8 cellular contexts compared by ENCODE assay signal in the genomic region with DNA sequence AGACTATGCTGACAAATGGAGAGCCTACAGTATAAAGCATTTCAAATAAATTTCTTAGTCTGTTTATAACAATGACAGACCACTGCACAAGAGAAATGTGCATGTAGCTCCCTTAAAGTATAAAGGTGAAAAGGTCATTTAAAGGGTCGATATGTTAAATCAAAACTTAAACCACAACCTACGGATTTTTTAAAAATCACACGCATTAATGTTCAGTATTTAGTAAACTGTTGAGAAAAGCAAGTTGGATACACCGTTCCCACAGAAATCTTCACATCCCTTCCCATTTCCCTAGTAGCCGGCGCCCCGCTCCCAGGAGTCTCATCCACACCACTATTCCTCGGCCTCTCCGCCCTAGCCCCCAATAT. TPM values are rescaled to one million over a fixed set of nuclear protein-coding genes. Genes with fewer than 3 reads are reported as not detected.
DNase-seq lines count a peak whose midpoint lies in the region; ATAC-seq, FAIRE-seq and TF ChIP-seq lines count a peak whose summit lies in the region.

No MANE protein-coding gene starts in this region.

- WGBS in GM12878 (ENCODE audit: insufficient coverage, insufficient replicate concordance, low lambda C conversion rate, missing lambda C conversion rate), result 4% methylated on average over 9 of the region's 9 CpGs

- TSS peak; percentile 86 for BruUV-seq in GM12878 (replicated peaks; lab: Mats Ljungman, UMichigan)

- peak overlapping the region; percentile 89 for H3K9ac ChIP-seq in GM12878 (ENCODE audit: control insufficient read depth, insufficient read depth, low read length)

- CTCF ChIA-PET in GM12878 (lab: Yijun Ruan, JAX), result interaction anchor here (0.8 to 1.6 kb wide), 2 partner anchors 19 to 220 kb away, joined by 3 read pairs; no protein-coding TSS in a partner anchor

- ATAC-seq in GM12878 (no peak), left lung (peak; percentile 12), thoracic aorta (ENCODE audit: insufficient number of reproducible peaks, low FRiP score, low read depth) (peak; percentile 9), GM21381 (IDR thresholded peaks at IDR 0.05; ENCODE audit: unreplicated experiment) (no peak), HG02970 (IDR thresholded peaks at IDR 0.05; ENCODE audit: low FRiP score, unreplicated experiment) (no peak)

- H3K27ac ChIP-seq in GM12878 (ENCODE audit: control insufficient read depth, insufficient read depth) (peak overlapping the region; percentile 77), left lung (peak overlapping the region; percentile 93 to 95), thoracic aorta (peak overlapping the region; percentile 88)

- SMC1A ChIA-PET in GM12878 (lab: Charles Lee; ENCODE audit: uncharacterized antibody, unreplicated experiment), result interaction anchor here (0.7 to 1.1 kb wide), 2 partner anchors 158 to 220 kb away, joined by 3 read pairs; no protein-coding TSS in a partner anchor

- POLR2A ChIA-PET in GM12878 (lab: Charles Lee), result interaction anchor here (1.0 to 1.2 kb wide), 5 partner anchors 44 to 174 kb away, joined by 3 to 7 read pairs (median 3); a partner anchor contains a TSS

- H3K27me3 ChIP-seq in GM12878 (replicated peaks in 1 of 2; ENCODE audit: control insufficient read depth in 2 of 2, insufficient read depth in 2 of 2, low read length in 1 of 2) (no peaks in the 10 kb centered on the region), left lung (no peaks in the 10 kb centered on the region), thoracic aorta (replicated peaks; ENCODE audit: insufficient read depth) (no peaks in the 10 kb centered on the region)

- H3K27ac Mint-ChIP-seq in T-helper 1 cell treated with Interleukin-12 subunit alpha and Interleukin-12 subunit beta and Interleukin-4 antibody, amounts not matched to agents 30 μg/mL and 1 μg/mL, for 36 hours, result peak overlapping the region; percentile 95

- no peaks in the 10 kb centered on the region for H3K4me1 ChIP-seq in GM12878 (ENCODE audit: control insufficient read depth, insufficient read depth, low read length)
- peaks cover 10 to 27% of the 10 kb centered on the region in 2 donors for H3K4me1 ChIP-seq in left lung
- peaks cover 10 to 28% of the 10 kb centered on the region in 2 donors for H3K4me1 ChIP-seq in thoracic aorta (ENCODE audit: control insufficient read depth in 1 of 2, low read depth in 2 of 2)

- no peak for TF ChIP-seq EP300 in GM12878 (IDR thresholded peaks at IDR 0.05; ENCODE audit: borderline replicate concordance in 1 of 2, control insufficient read depth in 1 of 2, low read depth in 2 of 2, low read length in 2 of 2)

- intact Hi-C loops in GM12878 (cut with micrococcal nuclease; ENCODE audit: unreplicated experiment), result loop anchor here (1.0 to 5.0 kb wide), 4 partner anchors 119 to 220 kb away; a partner anchor contains a TSS
- intact Hi-C loops in left lung (cut with DNase I), result no loop called here

- H3K36me3 Mint-ChIP-seq in T-helper 1 cell treated with Interleukin-12 subunit alpha and Interleukin-12 subunit beta and Interleukin-4 antibody, amounts not matched to agents 30 μg/mL and 1 μg/mL, for 36 hours (ENCODE audit: low read depth), result no peaks in the 10 kb centered on the region

- peaks cover 25% of the 10 kb centered on the region for H3K4me1 Mint-ChIP-seq in T-helper 1 cell treated with Interleukin-12 subunit alpha and Interleukin-12 subunit beta and Interleukin-4 antibody, amounts not matched to agents 30 μg/mL and 1 μg/mL, for 36 hours (ENCODE audit: low read depth)

- H3K9me3 ChIP-seq in GM12878 (replicated peaks; ENCODE audit: control insufficient read depth, insufficient read depth, low read length), result no peaks in the 10 kb centered on the region
- H3K9me3 ChIP-seq in left lung, result no peaks in the 10 kb centered on the region
- H3K9me3 ChIP-seq in thoracic aorta, result no peaks in the 10 kb centered on the region

- H2AFZ ChIP-seq in GM12878 (ENCODE audit: control insufficient read depth, low read depth, low read length), result peak overlapping the region; percentile 79

- no peak for DNase-seq in T-helper 1 cell
- DNase-seq in GM12878 (ENCODE audit: low read depth, low spot score), result no peak
- no peak for DNase-seq in left lung
- DNase-seq in thoracic aorta (ENCODE audit: low spot score), result no peak
- no peak for DNase-seq in HK-2 (ENCODE audit: unreplicated experiment)

- TF ChIP-seq POLR2A in GM12878 (IDR thresholded peaks at IDR 0.05; ENCODE audit: low read depth, low read length), result no peak

- H4K20me1 ChIP-seq in GM12878 (ENCODE audit: control insufficient read depth, insufficient read depth), result no peaks in the 10 kb centered on the region

- TF ChIP-seq RAD21 in GM12878 (IDR thresholded peaks at IDR 0.05; ENCODE audit: insufficient read depth, low read depth, low read length), result no peak

- peaks cover 56% of the 10 kb centered on the region for H3K79me2 ChIP-seq in GM12878 (ENCODE audit: control insufficient read depth, insufficient read depth, low read length)

- FAIRE-seq in GM12878 (lab: Jason Lieb, UNC), result no peak

- H3K4me2 ChIP-seq in GM12878 (ENCODE audit: control insufficient read depth, insufficient read depth), result peak overlapping the region; percentile 11

- no peaks in the 10 kb centered on the region for H3K27me3 Mint-ChIP-seq in T-helper 1 cell treated with Interleukin-12 subunit alpha and Interleukin-12 subunit beta and Interleukin-4 antibody, amounts not matched to agents 30 μg/mL and 1 μg/mL, for 36 hours (ENCODE audit: low read depth)

- in situ Hi-C loops in GM12878 (cut with MboI), result no loop called here

- TF ChIP-seq CTCF in GM12878 (IDR thresholded peaks at IDR 0.05 in 2 of 3, conservative IDR thresholded peaks at IDR 0.05 in 1 of 3; ENCODE audit: control insufficient read depth in 2 of 3, extremely low read depth in 1 of 3, insufficient read depth in 1 of 3, low read depth in 3 of 3, low read length in 3 of 3) (no peak), left lung (IDR thresholded peaks at IDR 0.05) (no peak), thoracic aorta (IDR thresholded peaks at IDR 0.05) (no peak)

- RAD21 ChIA-PET in GM12878 (lab: Charles Lee; ENCODE audit: unreplicated experiment), result interaction anchor here (0.6 to 2.6 kb wide), 5 partner anchors 45 to 243 kb away, joined by 3 to 6 read pairs (median 3); a partner anchor contains a TSS

- H3K36me3 ChIP-seq in GM12878 (ENCODE audit: control insufficient read depth in 2 of 2, insufficient read depth in 2 of 2, low read length in 1 of 2) (0 out of 4 replicates have a peak, but pooled peaks cover 0 to 3% of the 10 kb centered on the region in 2 experiments), left lung (peaks cover 0 to 10% of the 10 kb centered on the region in 2 donors), thoracic aorta (no peaks in the 10 kb centered on the region)

- H3K9me3 Mint-ChIP-seq in T-helper 1 cell treated with Interleukin-12 subunit alpha and Interleukin-12 subunit beta and Interleukin-4 antibody, amounts not matched to agents 30 μg/mL and 1 μg/mL, for 36 hours, result no peaks in the 10 kb centered on the region

- peak overlapping the region; percentile 93 for H3K4me3 ChIP-seq in GM12878
- peak overlapping the region; percentile 66 to 71 for H3K4me3 ChIP-seq in left lung
- peak overlapping the region; percentile 85 for H3K4me3 ChIP-seq in thoracic aorta

- H3K4me3 Mint-ChIP-seq in T-helper 1 cell treated with Interleukin-12 subunit alpha and Interleukin-12 subunit beta and Interleukin-4 antibody, amounts not matched to agents 30 μg/mL and 1 μg/mL, for 36 hours, result peak overlapping the region; percentile 93

RNA-seq across cellular contexts. Expression of a gene that starts 0.6 kb away (rescaled TPM):
- 35.3 and 37.9 TPM in 2 replicates for total RNA-seq in GM12878 (2013; cell fraction: nucleolus; rRNA removed)
- total RNA-seq in GM12878 (2014; rRNA removed), result 65.4 and 67.2 TPM in 2 replicates
- 71.0 and 75.9 TPM in 2 replicates for total RNA-seq in GM12878 (2014; rRNA removed; fragmentation: Illumina TruSeq; extraction: Trizol)
- total RNA-seq in GM12878 (2021), result 78.7 and 82.0 TPM in 2 replicates
- polyA plus RNA-seq in GM12878 (2011; ENCODE audit: low read depth), result 45.4 TPM
- 83.1 and 148 TPM in 2 replicates for polyA plus RNA-seq in GM12878 (2011; rRNA removed)
- polyA plus RNA-seq in GM12878 (2011; cell fraction: cytosol; rRNA removed), result 15.9 and 20.3 TPM in 2 replicates
- 26.9 and 39.0 TPM in 2 replicates for polyA plus RNA-seq in GM12878 (2011; cell fraction: nucleus; rRNA removed)
- polyA plus RNA-seq in GM12878 (2012), result 66.7 and 69.1 TPM in 2 replicates
- 141 and 149 TPM in 2 replicates for polyA plus RNA-seq in GM12878 (2014; fragmentation: Illumina TruSeq; extraction: Trizol)
- 100 to 1,000 TPM; 148 to 169 TPM for polyA plus RNA-seq in GM12878 (2014; fragmentation: Nextera tagmentation; extraction: Ambion mirVana)
- 87.9 and 116 TPM in 2 replicates for polyA plus RNA-seq in GM12878 (2014; rRNA removed)
- 100 to 1,000 TPM; 205 to 218 TPM for polyA plus RNA-seq in GM12878 (2016; fragmentation: Nextera tagmentation; extraction: Ambion mirVana)
- 6.6 and 10.6 TPM in 2 replicates for polyA minus RNA-seq in GM12878 (2011; rRNA and poly(A)+ RNA removed)
- polyA minus RNA-seq in GM12878 (2011; cell fraction: cytosol; rRNA and poly(A)+ RNA removed), result 4.7 and 7.4 TPM in 2 replicates
- polyA minus RNA-seq in GM12878 (2011; cell fraction: nucleus; rRNA and poly(A)+ RNA removed), result 9.2 and 14.8 TPM in 2 replicates
- 10 to 100 TPM; 37.1 to 49.1 TPM for total RNA-seq in left lung
- 10 to 100 TPM; 24.2 to 38.2 TPM for total RNA-seq in thoracic aorta

RNA-seq across cellular contexts. Expression of a gene that starts 2.1 kb away (rescaled TPM):
- total RNA-seq in GM12878 (2013; cell fraction: nucleolus; rRNA removed), result 61.2 and 63.0 TPM in 2 replicates
- total RNA-seq in GM12878 (2014; rRNA removed) (10.2 and 12.0 TPM in 2 replicates), GM12878 (2014; rRNA removed; fragmentation: Illumina TruSeq; extraction: Trizol) (14.3 and 14.6 TPM in 2 replicates), GM12878 (2021) (11.4 and 13.0 TPM in 2 replicates), left lung (1 to 10 TPM; 6.0 to 7.6 TPM), thoracic aorta (10 to 100 TPM in 1 of 2 donors, 1 to 10 TPM in 1; 4.3 to 10.7 TPM)
- polyA plus RNA-seq in GM12878 (2011; ENCODE audit: low read depth), result 1.2 TPM
- polyA plus RNA-seq in GM12878 (2011; rRNA removed) (9.8 and 17.1 TPM in 2 replicates), GM12878 (2014; fragmentation: Illumina TruSeq; extraction: Trizol) (7.9 and 8.7 TPM in 2 replicates), GM12878 (2014; fragmentation: Nextera tagmentation; extraction: Ambion mirVana) (1 to 10 TPM; 6.4 to 7.7 TPM), GM12878 (2014; rRNA removed) (7.8 and 9.7 TPM in 2 replicates), GM12878 (2016; fragmentation: Nextera tagmentation; extraction: Ambion mirVana) (10 to 100 TPM; 14.0 to 17.6 TPM)
- 3.6 and 4.1 TPM in 2 replicates for polyA plus RNA-seq in GM12878 (2011; cell fraction: cytosol; rRNA removed)
- 10.2 and 10.4 TPM in 2 replicates for polyA plus RNA-seq in GM12878 (2011; cell fraction: nucleus; rRNA removed)
- polyA plus RNA-seq in GM12878 (2012), result 3.0 and 4.4 TPM in 2 replicates
- polyA minus RNA-seq in GM12878 (2011; rRNA and poly(A)+ RNA removed), result 13.5 and 17.3 TPM in 2 replicates
- polyA minus RNA-seq in GM12878 (2011; cell fraction: cytosol; rRNA and poly(A)+ RNA removed), result 4.4 and 10.5 TPM in 2 replicates
- 23.2 and 37.9 TPM in 2 replicates for polyA minus RNA-seq in GM12878 (2011; cell fraction: nucleus; rRNA and poly(A)+ RNA removed)

RNA-seq across cellular contexts. Expression of a gene that starts 49.8 kb away (rescaled TPM):
- 237 and 261 TPM in 2 replicates for total RNA-seq in GM12878 (2013; cell fraction: nucleolus; rRNA removed)
- total RNA-seq in GM12878 (2014; rRNA removed) (34.6 and 46.8 TPM in 2 replicates), GM12878 (2014; rRNA removed; fragmentation: Illumina TruSeq; extraction: Trizol) (41.0 and 43.8 TPM in 2 replicates), GM12878 (2021) (41.7 and 43.2 TPM in 2 replicates), left lung (10 to 100 TPM; 18.5 to 31.7 TPM), thoracic aorta (10 to 100 TPM; 20.0 to 37.5 TPM)
- polyA plus RNA-seq in GM12878 (2011; ENCODE audit: low read depth), result 12.4 TPM
- polyA plus RNA-seq in GM12878 (2011; rRNA removed) (91.7 and 114 TPM in 2 replicates), GM12878 (2014; fragmentation: Illumina TruSeq; extraction: Trizol) (39.3 and 56.1 TPM in 2 replicates), GM12878 (2014; fragmentation: Nextera tagmentation; extraction: Ambion mirVana) (10 to 100 TPM; 22.1 to 22.3 TPM), GM12878 (2014; rRNA removed) (43.7 and 43.8 TPM in 2 replicates), GM12878 (2016; fragmentation: Nextera tagmentation; extraction: Ambion mirVana) (10 to 100 TPM; 32.7 to 33.7 TPM)
- 19.8 and 24.0 TPM in 2 replicates for polyA plus RNA-seq in GM12878 (2011; cell fraction: cytosol; rRNA removed)
- 192 and 336 TPM in 2 replicates for polyA plus RNA-seq in GM12878 (2011; cell fraction: nucleus; rRNA removed)
- 22.6 and 30.5 TPM in 2 replicates for polyA plus RNA-seq in GM12878 (2012)
- 61.7 and 78.6 TPM in 2 replicates for polyA minus RNA-seq in GM12878 (2011; rRNA and poly(A)+ RNA removed)
- 7.5 and 12.7 TPM in 2 replicates for polyA minus RNA-seq in GM12878 (2011; cell fraction: cytosol; rRNA and poly(A)+ RNA removed)
- 168 and 210 TPM in 2 replicates for polyA minus RNA-seq in GM12878 (2011; cell fraction: nucleus; rRNA and poly(A)+ RNA removed)

Comparison
In these comparisons a context has a peak if more than half of its experiments do, and no peak if none do; other contexts are left out.
1. ATAC-seq: peak in left lung (single experiment) and thoracic aorta (single experiment); none in GM12878 (single experiment), GM21381 (single experiment) and HG02970 (single experiment).
2. Peak in every context shown above with its lines, with median percentiles within 50 percentile points of each other: H3K27ac ChIP-seq and H3K4me3 ChIP-seq.